In the genomic region with DNA sequence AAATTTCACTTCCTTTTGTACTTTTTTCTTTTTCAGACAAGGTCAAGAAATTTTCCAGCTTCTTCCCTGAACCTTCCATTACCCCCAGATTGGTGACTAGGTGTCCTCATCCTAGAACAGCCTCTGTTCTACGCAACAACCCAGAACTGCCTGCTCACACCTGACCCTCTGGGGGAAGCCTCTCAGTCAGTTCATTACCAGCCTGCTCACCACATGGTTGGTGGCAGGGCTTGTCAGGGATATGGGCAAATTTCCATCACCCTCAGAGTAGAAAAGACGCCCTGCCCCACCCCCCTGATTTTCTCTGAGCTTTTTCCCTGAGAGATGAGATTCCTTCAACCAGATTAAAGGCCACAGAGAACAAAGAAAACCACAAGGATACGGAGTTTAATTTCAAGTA, we compare ENCODE assay signal across 21 cellular contexts. TPM values are rescaled to one million over a fixed set of nuclear protein-coding genes. Genes with fewer than 3 reads are reported as not detected.
A peak's percentile ranks its signal among the peaks of the same experiment; 100 is the strongest.
DNase-seq lines count a peak whose midpoint lies in the region; ATAC-seq and TF ChIP-seq lines count a peak whose summit lies in the region.
"Had no signal": no experiment of that assay in that cellular context is flagged by ENCODE, and none has a peak within 500 bp of the region (broad histone marks: within the 10 kb centered on the region; RNA-seq: fewer than 3 reads in every experiment).

No MANE protein-coding gene starts in this region.

- POLR2A ChIA-PET in WTC11 (lab: Charles Lee) = no interaction called here

- H3K4me3 ChIP-seq in mesendoderm (ENCODE audit: low read length) = no peak overlapping the region

- TF ChIP-seq CTCF in WTC11 (IDR thresholded peaks at IDR 0.05) = no peak

- H2BK120ac ChIP-seq in mesendoderm (ENCODE audit: low read depth, low read length) = no peak overlapping the region

- no peak overlapping the region for H3K18ac ChIP-seq in mesendoderm (ENCODE audit: low read length)

- no peak overlapping the region for H4K8ac ChIP-seq in mesendoderm (ENCODE audit: low read depth, low read length)

- no peak overlapping the region for H2BK5ac ChIP-seq in mesendoderm (ENCODE audit: low read length)

- intact Hi-C loops in activated T-helper 2 cell treated with anti-CD3 and anti-CD28 coated beads, Interferon-gamma antibody, Interleukin-2, Interleukin-4, amounts not matched to agents 10 μg/mL and 5 μg/mL and 100 μg/mL, durations not matched to agents 14 hours and 24 hours and 36 hours (cut with micrococcal nuclease) = loop anchor here (5.0 kb wide), 1 partner anchor 143 kb away; a partner anchor contains a TSS

- no peak overlapping the region for H3K9ac ChIP-seq in mesendoderm (ENCODE audit: low read length)

- H3K4me1 ChIP-seq in mesendoderm (ENCODE audit: control insufficient read depth, low read depth, low read length) = no peaks in the 10 kb centered on the region

- no peaks in the 10 kb centered on the region for H3K36me3 Mint-ChIP-seq in WTC11
- H3K36me3 Mint-ChIP-seq in activated T-helper 2 cell treated with anti-CD3 and anti-CD28 coated beads, Interferon-gamma antibody, Interleukin-2, Interleukin-4, amounts not matched to agents 10 μg/mL and 5 μg/mL and 100 μg/mL, durations not matched to agents 14 hours and 24 hours and 36 hours (ENCODE audit: low read depth) = peaks cover 7% of the 10 kb centered on the region

- DNase-seq in DMS53 (lab: John Stamatoyannopoulos, UW) (peak; percentile 24), DMS53 treated with DMSO at 0.1 percent for 48 hours (lab: John Stamatoyannopoulos, UW; ENCODE audit: unreplicated experiment) (no peak), DMS79 treated with DMSO at 0.1 percent for 48 hours (lab: John Stamatoyannopoulos, UW) (peak; percentile 91), NCI-H2107 (lab: John Stamatoyannopoulos, UW) (peak; percentile 41), mesendoderm (no peak), DMS 273 treated with DMSO at 0.1 percent for 48 hours (lab: John Stamatoyannopoulos, UW) (no peak), WTC11 (ENCODE audit: low spot score) (no peak)
- DNase-seq in activated T-helper 2 cell treated with anti-CD3 and anti-CD28 coated beads, Interferon-gamma antibody, Interleukin-2, Interleukin-4, amounts not matched to agents 10 μg/mL and 5 μg/mL and 100 μg/mL, durations not matched to agents 14 hours and 24 hours and 36 hours (ENCODE audit: low spot score) = no peak
- DNase-seq: C1 segment of cervical spinal cord, EL, MV-4-11, NCI-H1417 treated with DMSO at 0.1 percent for 48 hours, NCI-H2081 treated with DMSO at 0.1 percent for 48 hours, NCI-H345, NCI-H69, SHP77 treated with DMSO at 0.1 percent for 48 hours had no signal

- H3K27me3 Mint-ChIP-seq in WTC11 (ENCODE audit: low read depth) = no peaks in the 10 kb centered on the region; the same call in 1 of the 2 replicates
- H3K27me3 Mint-ChIP-seq in activated T-helper 2 cell treated with anti-CD3 and anti-CD28 coated beads, Interferon-gamma antibody, Interleukin-2, Interleukin-4, amounts not matched to agents 10 μg/mL and 5 μg/mL and 100 μg/mL, durations not matched to agents 14 hours and 24 hours and 36 hours (ENCODE audit: low read depth) = peaks cover 2% of the 10 kb centered on the region

- no CpG with 5 or more reads among the region's 3 CpGs for WGBS in mesendoderm (ENCODE audit: extremely low coverage, insufficient coverage, low lambda C conversion rate)

- CTCF ChIA-PET in WTC11 (lab: Charles Lee) = no interaction called here

- H3K4me2 ChIP-seq in mesendoderm (ENCODE audit: low read length) = no peak overlapping the region

- H3K9me3 Mint-ChIP-seq in WTC11 = peaks cover 7% of the 10 kb centered on the region; the same call in 1 of the 2 replicates
- H3K9me3 Mint-ChIP-seq in activated T-helper 2 cell treated with anti-CD3 and anti-CD28 coated beads, Interferon-gamma antibody, Interleukin-2, Interleukin-4, amounts not matched to agents 10 μg/mL and 5 μg/mL and 100 μg/mL, durations not matched to agents 14 hours and 24 hours and 36 hours = peaks cover 18% of the 10 kb centered on the region

- H3K79me1 ChIP-seq in mesendoderm (ENCODE audit: low read length) = no peaks in the 10 kb centered on the region

- peak overlapping the region; percentile 17 for H3K56ac ChIP-seq in mesendoderm (ENCODE audit: low read length)

- no peaks in the 10 kb centered on the region for H3K27me3 ChIP-seq in mesendoderm (ENCODE audit: insufficient read depth, low read length, poor library complexity)

- no peak overlapping the region for H3K27ac Mint-ChIP-seq in WTC11
- H3K27ac Mint-ChIP-seq in activated T-helper 2 cell treated with anti-CD3 and anti-CD28 coated beads, Interferon-gamma antibody, Interleukin-2, Interleukin-4, amounts not matched to agents 10 μg/mL and 5 μg/mL and 100 μg/mL, durations not matched to agents 14 hours and 24 hours and 36 hours = no peak overlapping the region

- H3K79me2 ChIP-seq in mesendoderm (ENCODE audit: control insufficient read depth, insufficient read depth, low read length) = no peaks in the 10 kb centered on the region

- no peak overlapping the region for H4K5ac ChIP-seq in mesendoderm (ENCODE audit: low read length)

- H3K23ac ChIP-seq in mesendoderm (ENCODE audit: low read length) = no peak overlapping the region

- no peak overlapping the region for H2BK15ac ChIP-seq in mesendoderm (replicated peaks; ENCODE audit: low read depth)

- H3K4me3 Mint-ChIP-seq in WTC11 = no peak overlapping the region
- H3K4me3 Mint-ChIP-seq in activated T-helper 2 cell treated with anti-CD3 and anti-CD28 coated beads, Interferon-gamma antibody, Interleukin-2, Interleukin-4, amounts not matched to agents 10 μg/mL and 5 μg/mL and 100 μg/mL, durations not matched to agents 14 hours and 24 hours and 36 hours (ENCODE audit: low read depth) = no peak overlapping the region

- no peak overlapping the region for H3K4ac ChIP-seq in mesendoderm (ENCODE audit: low read depth, low read length)

- H3K27ac ChIP-seq in mesendoderm (ENCODE audit: low read depth, low read length) = no peak overlapping the region
- H3K27ac ChIP-seq: 22Rv1, HL-60 had no signal

- no peak for ATAC-seq in WTC11
- ATAC-seq: HCT116, SK-N-SH treated with all-trans-retinoic acid at 6 μM for 48 hours had no signal

- no peak overlapping the region for H2AK5ac ChIP-seq in mesendoderm (ENCODE audit: low read length)

- peaks cover 5% of the 10 kb centered on the region for H3K4me1 Mint-ChIP-seq in WTC11
- peaks cover 61% of the 10 kb centered on the region for H3K4me1 Mint-ChIP-seq in activated T-helper 2 cell treated with anti-CD3 and anti-CD28 coated beads, Interferon-gamma antibody, Interleukin-2, Interleukin-4, amounts not matched to agents 10 μg/mL and 5 μg/mL and 100 μg/mL, durations not matched to agents 14 hours and 24 hours and 36 hours (ENCODE audit: low read depth)

- H3K36me3 ChIP-seq in mesendoderm (ENCODE audit: control insufficient read depth, insufficient read depth, low read length) = no peaks in the 10 kb centered on the region

TF ChIP-seq in WTC11, 78 proteins besides CTCF, POLR2A, EP300 and RAD21 (continues in another document):
- TF ChIP-seq, protein P1, sequence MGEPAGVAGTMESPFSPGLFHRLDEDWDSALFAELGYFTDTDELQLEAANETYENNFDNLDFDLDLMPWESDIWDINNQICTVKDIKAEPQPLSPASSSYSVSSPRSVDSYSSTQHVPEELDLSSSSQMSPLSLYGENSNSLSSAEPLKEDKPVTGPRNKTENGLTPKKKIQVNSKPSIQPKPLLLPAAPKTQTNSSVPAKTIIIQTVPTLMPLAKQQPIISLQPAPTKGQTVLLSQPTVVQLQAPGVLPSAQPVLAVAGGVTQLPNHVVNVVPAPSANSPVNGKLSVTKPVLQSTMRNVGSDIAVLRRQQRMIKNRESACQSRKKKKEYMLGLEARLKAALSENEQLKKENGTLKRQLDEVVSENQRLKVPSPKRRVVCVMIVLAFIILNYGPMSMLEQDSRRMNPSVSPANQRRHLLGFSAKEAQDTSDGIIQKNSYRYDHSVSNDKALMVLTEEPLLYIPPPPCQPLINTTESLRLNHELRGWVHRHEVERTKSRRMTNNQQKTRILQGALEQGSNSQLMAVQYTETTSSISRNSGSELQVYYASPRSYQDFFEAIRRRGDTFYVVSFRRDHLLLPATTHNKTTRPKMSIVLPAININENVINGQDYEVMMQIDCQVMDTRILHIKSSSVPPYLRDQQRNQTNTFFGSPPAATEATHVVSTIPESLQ (CRISPR knock-in tag; IDR thresholded peaks at IDR 0.05) = no peak
- TF ChIP-seq TCF7 (CRISPR knock-in tag; IDR thresholded peaks at IDR 0.05; ENCODE audit: low read depth) (no peak), CBFB (CRISPR knock-in tag; IDR thresholded peaks at IDR 0.05; ENCODE audit: low read depth) (no peak), ZNF416 (CRISPR knock-in tag; IDR thresholded peaks at IDR 0.05) (no peak), ZNF138 (CRISPR knock-in tag; conservative IDR thresholded peaks at IDR 0.05) (no peak), KAT7 (CRISPR knock-in tag; IDR thresholded peaks at IDR 0.05; ENCODE audit: borderline replicate concordance) (no peak), SMAD4 (CRISPR knock-in tag; IDR thresholded peaks at IDR 0.05) (no peak)
- TF ChIP-seq, protein P2, sequence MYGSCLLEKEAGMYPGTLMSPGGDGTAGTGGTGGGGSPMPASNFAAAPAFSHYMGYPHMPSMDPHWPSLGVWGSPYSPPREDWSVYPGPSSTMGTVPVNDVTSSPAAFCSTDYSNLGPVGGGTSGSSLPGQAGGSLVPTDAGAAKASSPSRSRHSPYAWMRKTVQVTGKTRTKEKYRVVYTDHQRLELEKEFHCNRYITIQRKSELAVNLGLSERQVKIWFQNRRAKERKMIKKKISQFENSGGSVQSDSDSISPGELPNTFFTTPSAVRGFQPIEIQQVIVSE (CRISPR knock-in tag; IDR thresholded peaks at IDR 0.05; ENCODE audit: borderline replicate concordance) = no peak
- TF ChIP-seq, protein P3, sequence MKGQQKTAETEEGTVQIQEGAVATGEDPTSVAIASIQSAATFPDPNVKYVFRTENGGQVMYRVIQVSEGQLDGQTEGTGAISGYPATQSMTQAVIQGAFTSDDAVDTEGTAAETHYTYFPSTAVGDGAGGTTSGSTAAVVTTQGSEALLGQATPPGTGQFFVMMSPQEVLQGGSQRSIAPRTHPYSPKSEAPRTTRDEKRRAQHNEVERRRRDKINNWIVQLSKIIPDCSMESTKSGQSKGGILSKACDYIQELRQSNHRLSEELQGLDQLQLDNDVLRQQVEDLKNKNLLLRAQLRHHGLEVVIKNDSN (CRISPR knock-in tag; IDR thresholded peaks at IDR 0.05) = no peak

RNA-seq across cellular contexts. Expression of a gene that starts 5.3 kb away (rescaled TPM):
- polyA plus RNA-seq in mesendoderm (2013, experiment 1 of 2) = 18.4 TPM
- 19.3 TPM for polyA plus RNA-seq in mesendoderm (2013, experiment 2 of 2)
- total RNA-seq in WTC11 (2021) = 11.2 to 29.2 TPM (median 11.5 TPM) in 3 replicates
- 0.46 and 0.78 TPM in 2 replicates for total RNA-seq in activated T-helper 2 cell treated with anti-CD3 and anti-CD28 coated beads, Interferon-gamma antibody, Interleukin-2, Interleukin-4, amounts not matched to agents 10 μg/mL and 5 μg/mL and 100 μg/mL, durations not matched to agents 14 hours and 24 hours and 36 hours
- total RNA-seq: OCI-LY7 had no signal

RNA-seq across cellular contexts. Expression of a gene that starts 55.5 kb away (rescaled TPM):
- 16.2 TPM for polyA plus RNA-seq in mesendoderm (2013, experiment 1 of 2)
- polyA plus RNA-seq in mesendoderm (2013, experiment 2 of 2) = 15.7 TPM
- 71.5 to 90.8 TPM (median 76.9 TPM) in 3 replicates for total RNA-seq in WTC11 (2021)
- 51.1 and 57.2 TPM in 2 replicates for total RNA-seq in activated T-helper 2 cell treated with anti-CD3 and anti-CD28 coated beads, Interferon-gamma antibody, Interleukin-2, Interleukin-4, amounts not matched to agents 10 μg/mL and 5 μg/mL and 100 μg/mL, durations not matched to agents 14 hours and 24 hours and 36 hours

Comparison
In these comparisons a context has a peak if more than half of its experiments do, and no peak if none do; other contexts are left out.
1. DNase-seq: peak in DMS53 (single experiment), DMS79 treated with DMSO at 0.1 percent for 48 hours (single experiment) and NCI-H2107 (single experiment); none in DMS53 treated with DMSO at 0.1 percent for 48 hours (single experiment), mesendoderm (single experiment), DMS 273 treated with DMSO at 0.1 percent for 48 hours (single experiment), WTC11 (single experiment) and activated T-helper 2 cell treated with anti-CD3 and anti-CD28 coated beads, Interferon-gamma antibody, Interleukin-2, Interleukin-4, amounts not matched to agents 10 μg/mL and 5 μg/mL and 100 μg/mL, durations not matched to agents 14 hours and 24 hours and 36 hours (single experiment).